In genomic region chr1:172726740-172727139, GRCh38 we compare ENCODE assay signal across 24 cellular contexts.
DNase-seq lines count a peak whose midpoint lies in the region; ATAC-seq, FAIRE-seq and TF ChIP-seq lines count a peak whose summit lies in the region.
"Had no signal": no experiment of that assay in that cellular context is flagged by ENCODE, and none has a peak within 500 bp of the region (broad histone marks: within the 10 kb centered on the region; RNA-seq: fewer than 3 reads in every experiment).

No MANE protein-coding gene starts in this region.

- FAIRE-seq in A549 (lab: Jason Lieb, UNC): no peak
- FAIRE-seq: H1 had no signal

- no peak overlapping the region for H3K27ac ChIP-seq in A549
- H3K27ac ChIP-seq: BLaER1 treated with 17β-estradiol and CSF1 and Interleukin-3, amounts not matched to agents 10 nM and 100 nM; cardiac muscle cell; heart right ventricle; parathyroid adenoma; PC-9; transverse colon had no signal

- CTCF ChIA-PET in A549 (lab: Yijun Ruan, JAX): interaction anchor here (0.5 to 3.3 kb wide), 5 partner anchors 17 to 1349 kb away, joined by 3 to 13 read pairs (median 3); no protein-coding TSS in a partner anchor

- H3K4me3 ChIP-seq in A549 (no peak overlapping the region), Loucy (ENCODE audit: low read length, poor library complexity, severe bottlenecking) (no peak overlapping the region)
- H3K4me3 ChIP-seq: BLaER1 treated with 17β-estradiol and CSF1 and Interleukin-3, amounts not matched to agents 10 nM and 100 nM; cardiac muscle cell; heart right ventricle; PC-9; transverse colon had no signal

- peak overlapping the region; percentile 3 for H3K9ac ChIP-seq in Loucy (ENCODE audit: low read depth, low read length, poor library complexity, severe bottlenecking)
- H3K9ac ChIP-seq: BLaER1 treated with 17β-estradiol and CSF1 and Interleukin-3, amounts not matched to agents 10 nM and 100 nM; parathyroid adenoma had no signal

- POLR2A ChIA-PET in A549 (lab: Yijun Ruan, JAX): interaction anchor here (0.5 to 0.6 kb wide), 2 partner anchors 196 to 245 kb away, joined by 3 read pairs; no protein-coding TSS in a partner anchor

- no peaks in the 10 kb centered on the region for H3F3A ChIP-seq in Loucy (ENCODE audit: low read depth)

- ATAC-seq in A549 (peak; percentile 30 to 52; a peak in 3 of 6 replicates), left lobe of liver (peak; percentile 31)
- ATAC-seq: activated CD8-positive, alpha-beta T cell treated with anti-CD3 and anti-CD28 coated beads for 36 hours; heart right ventricle; sciatic nerve had no signal

- H3K9me3 ChIP-seq in A549: peaks cover 15% of the 10 kb centered on the region; the same call in 2 of the 3 replicates
- H3K9me3 ChIP-seq in Loucy (ENCODE audit: insufficient read depth, low read depth, low read length): peaks cover 13% of the 10 kb centered on the region; the same call in 1 of the 2 replicates

- no peaks in the 10 kb centered on the region for H3K27me3 ChIP-seq in Loucy (ENCODE audit: insufficient read depth, low read length, poor library complexity, severe bottlenecking)
- H3K27me3 ChIP-seq: BLaER1 treated with 17β-estradiol and CSF1 and Interleukin-3, amounts not matched to agents 10 nM and 100 nM; cardiac muscle cell; transverse colon had no signal

- no peak for TF ChIP-seq POLR2A in A549 (IDR thresholded peaks at IDR 0.05; ENCODE audit: low read length)
- TF ChIP-seq POLR2A in erythroblast (IDR thresholded peaks at IDR 0.05; ENCODE audit: low read length): no peak

- 33% methylated on average over 2 of the region's 2 CpGs for WGBS in A549 (ENCODE audit: missing lambda C conversion rate)

- H3K9me2 ChIP-seq in Loucy (replicated peaks; ENCODE audit: low read depth, low read length): no peaks in the 10 kb centered on the region

- no peaks in the 10 kb centered on the region for H4K20me1 ChIP-seq in Loucy (ENCODE audit: insufficient read depth, low read length, poor library complexity, severe bottlenecking)
- H4K20me1 ChIP-seq: BLaER1 treated with 17β-estradiol and CSF1 and Interleukin-3, amounts not matched to agents 10 nM and 100 nM had no signal

- DNase-seq in A549 (ENCODE audit: low read depth in 1 of 2, low spot score in 1 of 2) (no peak), RPMI8226 (peak; percentile 15), left lobe of liver (ENCODE audit: low spot score) (no peak), NK-92 (lab: John Stamatoyannopoulos, UW; ENCODE audit: unreplicated experiment) (no peak), erythroblast (lab: John Stamatoyannopoulos, UW) (no peak), HK-2 (ENCODE audit: unreplicated experiment) (no peak)
- DNase-seq in activated T-cell treated with anti-CD3 and anti-CD28 coated beads, Interleukin-2, amount 50 U/mL, for 1 hour: no peak
- DNase-seq: activated CD8-positive, alpha-beta T cell treated with anti-CD3 and anti-CD28 coated beads for 36 hours; activated naive CD4-positive, alpha-beta T cell; activated T-cell treated with anti-CD3 and anti-CD28 coated beads, Interleukin-2, amount 50 U/mL, for 24 hours; Calu3; heart right ventricle; NCI-H1436 treated with DMSO at 0.1 percent for 48 hours; NCI-H524 treated with DMSO at 0.1 percent for 48 hours; PC-9; SHP77 treated with DMSO at 0.1 percent for 48 hours; T-helper 2 cell; transverse colon had no signal

- H3K36me3 ChIP-seq in Loucy (ENCODE audit: insufficient read depth, low read length): no peaks in the 10 kb centered on the region
- H3K36me3 ChIP-seq: BLaER1 treated with 17β-estradiol and CSF1 and Interleukin-3, amounts not matched to agents 10 nM and 100 nM; cardiac muscle cell; heart right ventricle; transverse colon had no signal

- TF ChIP-seq RAD21 in A549 (conservative IDR thresholded peaks at IDR 0.05 in 1 of 2, IDR thresholded peaks at IDR 0.05 in 1 of 2): no peak

- H3K4me2 ChIP-seq in A549: no peak overlapping the region
- H3K4me2 ChIP-seq in Loucy (ENCODE audit: low read depth, low read length, poor library complexity, severe bottlenecking): peak overlapping the region; percentile 18
- H3K4me2 ChIP-seq: PC-9 had no signal

- TF ChIP-seq EP300 in A549 (IDR thresholded peaks at IDR 0.05): no peak

- TF ChIP-seq CTCF in A549 (IDR thresholded peaks at IDR 0.05) (no peak), Loucy (conservative IDR thresholded peaks at IDR 0.05; ENCODE audit: low read length) (peak; percentile 33)

- H3K4me1 ChIP-seq in A549 (no peaks in the 10 kb centered on the region), Loucy (ENCODE audit: insufficient read depth, low read length, poor library complexity, severe bottlenecking) (peaks cover 33% of the 10 kb centered on the region)
- H3K4me1 ChIP-seq: parathyroid adenoma, transverse colon had no signal

- no peaks in the 10 kb centered on the region for H3K79me2 ChIP-seq in Loucy (ENCODE audit: insufficient read depth, low read length)
- H3K79me2 ChIP-seq: parathyroid adenoma had no signal

- H2AFZ ChIP-seq in Loucy (ENCODE audit: low read length): peak overlapping the region; percentile 42
- H2AFZ ChIP-seq: parathyroid adenoma, PC-9 had no signal

TF ChIP-seq in A549, 52 proteins besides CTCF, POLR2A, EP300 and RAD21:
- TF ChIP-seq JUNB (IDR thresholded peaks at IDR 0.05): no peak
- no peak for TF ChIP-seq PBX3 (IDR thresholded peaks at IDR 0.05)
- no peak for TF ChIP-seq CBX2 (IDR thresholded peaks at IDR 0.05; ENCODE audit: borderline replicate concordance, low read depth)
- TF ChIP-seq PHF8 (IDR thresholded peaks at IDR 0.05; ENCODE audit: borderline replicate concordance, low read depth): no peak
- TF ChIP-seq MAZ (IDR thresholded peaks at IDR 0.05; ENCODE audit: borderline replicate concordance, low read depth, low read length): no peak
- TF ChIP-seq REST (IDR thresholded peaks at IDR 0.05): no peak
- no peak for TF ChIP-seq CHD4 (IDR thresholded peaks at IDR 0.05; ENCODE audit: borderline replicate concordance)
- no peak for TF ChIP-seq HOXA7 (CRISPR knock-in tag; IDR thresholded peaks at IDR 0.05)
- no peak for TF ChIP-seq NPAS2 (CRISPR knock-in tag; IDR thresholded peaks at IDR 0.05; ENCODE audit: borderline replicate concordance)
- TF ChIP-seq HMGXB4 (CRISPR knock-in tag; IDR thresholded peaks at IDR 0.05; ENCODE audit: borderline replicate concordance): no peak
- no peak for TF ChIP-seq BHLHE40 (IDR thresholded peaks at IDR 0.05; ENCODE audit: low read depth, low read length)
- TF ChIP-seq HES2 (IDR thresholded peaks at IDR 0.05): no peak
- TF ChIP-seq TFCP2L1 (CRISPR knock-in tag; IDR thresholded peaks at IDR 0.05): no peak
- TF ChIP-seq NR3C1 (IDR thresholded peaks at IDR 0.05): no peak
- no peak for TF ChIP-seq RFX5 (IDR thresholded peaks at IDR 0.05)
